10 cellular contexts compared by ENCODE assay signal in the genomic region with DNA sequence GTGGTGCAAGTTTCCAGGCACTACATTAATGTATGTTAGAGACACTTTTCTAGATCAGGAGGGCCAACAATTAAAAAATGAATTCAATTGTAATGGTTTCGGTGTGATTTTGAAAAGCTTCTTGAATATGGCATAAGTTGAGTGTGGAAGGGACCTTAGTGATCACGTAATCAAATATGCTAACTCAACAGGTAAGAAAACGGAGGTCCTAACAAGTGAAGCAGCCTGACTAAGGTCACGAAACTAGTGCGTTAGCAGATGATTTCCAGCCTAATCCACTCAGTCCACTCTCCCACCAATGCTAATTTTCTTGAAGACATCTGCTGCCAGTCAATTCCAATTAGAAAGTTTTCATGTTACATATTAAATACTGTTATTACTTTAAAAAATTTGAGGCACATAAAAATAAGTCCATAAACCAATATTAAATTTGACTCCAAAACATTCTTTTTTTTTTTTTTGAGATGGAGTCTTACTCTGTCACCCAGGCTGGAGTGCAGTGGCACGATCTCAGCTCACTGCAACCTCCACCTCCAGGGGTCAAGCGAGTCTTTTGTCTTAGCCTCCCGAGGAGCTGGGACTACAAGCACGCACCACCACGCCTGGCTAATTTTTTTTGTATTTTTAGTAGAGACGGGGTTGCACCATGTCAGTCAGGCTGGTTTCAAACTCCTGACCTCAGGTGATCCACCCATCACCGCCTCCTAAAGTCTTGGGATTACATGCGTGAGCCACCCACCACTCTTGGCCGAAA. TPM values are rescaled to one million over a fixed set of nuclear protein-coding genes. Genes with fewer than 3 reads are reported as not detected.
DNase-seq lines count a peak whose midpoint lies in the region; ATAC-seq and TF ChIP-seq lines count a peak whose summit lies in the region.
"Had no signal": no experiment of that assay in that cellular context is flagged by ENCODE, and none has a peak within 500 bp of the region (broad histone marks: within the 10 kb centered on the region; RNA-seq: fewer than 3 reads in every experiment).

No MANE protein-coding gene starts in this region.

- peaks cover 0 to 52% (median 9%) of the 10 kb centered on the region in 4 donors for H3K4me1 ChIP-seq in right lobe of liver

- peaks cover 12% of the 10 kb centered on the region for H3K36me3 Mint-ChIP-seq in stimulated activated naive CD8-positive, alpha-beta T cell treated with anti-CD3 and anti-CD28 coated beads, Interleukin-15, Interleukin-2, amounts not matched to agents 100 ng/mL and 50 ng/mL, for 24 hours (ENCODE audit: low read depth)
- peaks cover 24% of the 10 kb centered on the region for H3K36me3 Mint-ChIP-seq in activated T-helper 2 cell treated with anti-CD3 and anti-CD28 coated beads, Interferon-gamma antibody, Interleukin-2, Interleukin-4, amounts not matched to agents 10 μg/mL and 5 μg/mL and 100 μg/mL, durations not matched to agents 14 hours and 24 hours and 36 hours (ENCODE audit: low read depth)

- WGBS in right lobe of liver (ENCODE audit: insufficient coverage, low coverage, low lambda C conversion rate, missing lambda C conversion rate): 73% methylated on average over 14 of the region's 14 CpGs

- H3K36me3 ChIP-seq in right lobe of liver: no peaks in the 10 kb centered on the region

- no peak for TF ChIP-seq CTCF in right lobe of liver (IDR thresholded peaks at IDR 0.05)

- no peaks in the 10 kb centered on the region for H3K9me3 Mint-ChIP-seq in stimulated activated naive CD8-positive, alpha-beta T cell treated with anti-CD3 and anti-CD28 coated beads, Interleukin-15, Interleukin-2, amounts not matched to agents 100 ng/mL and 50 ng/mL, for 24 hours
- H3K9me3 Mint-ChIP-seq in activated T-helper 2 cell treated with anti-CD3 and anti-CD28 coated beads, Interferon-gamma antibody, Interleukin-2, Interleukin-4, amounts not matched to agents 10 μg/mL and 5 μg/mL and 100 μg/mL, durations not matched to agents 14 hours and 24 hours and 36 hours: no peaks in the 10 kb centered on the region

- peaks cover 39% of the 10 kb centered on the region for H3K4me1 Mint-ChIP-seq in stimulated activated naive CD8-positive, alpha-beta T cell treated with anti-CD3 and anti-CD28 coated beads, Interleukin-15, Interleukin-2, amounts not matched to agents 100 ng/mL and 50 ng/mL, for 24 hours (ENCODE audit: low read depth)
- peaks cover 26% of the 10 kb centered on the region for H3K4me1 Mint-ChIP-seq in activated T-helper 2 cell treated with anti-CD3 and anti-CD28 coated beads, Interferon-gamma antibody, Interleukin-2, Interleukin-4, amounts not matched to agents 10 μg/mL and 5 μg/mL and 100 μg/mL, durations not matched to agents 14 hours and 24 hours and 36 hours (ENCODE audit: low read depth)

- no peak for DNase-seq in stimulated activated naive CD8-positive, alpha-beta T cell treated with anti-CD3 and anti-CD28 coated beads, Interleukin-15, Interleukin-2, amounts not matched to agents 100 U/mL and 50 U/mL, for 24 hours
- DNase-seq in activated T-helper 2 cell treated with anti-CD3 and anti-CD28 coated beads, Interferon-gamma antibody, Interleukin-2, Interleukin-4, amounts not matched to agents 10 μg/mL and 5 μg/mL and 100 μg/mL, durations not matched to agents 14 hours and 24 hours and 36 hours (ENCODE audit: low spot score): no peak
- DNase-seq in right lobe of liver (no peak), GDM1 (lab: John Stamatoyannopoulos, UW) (no peak), H4 (ENCODE audit: low spot score) (no peak), ureter (ENCODE audit: low spot score) (no peak)
- DNase-seq: amniotic stem cell, foreskin melanocyte had no signal

- no peaks in the 10 kb centered on the region for H3K27me3 ChIP-seq in right lobe of liver

- peak overlapping the region; percentile 48 to 97 (median 84) for H3K27ac ChIP-seq in right lobe of liver

- peak overlapping the region; percentile 8 to 89 (median 74) for H3K4me3 ChIP-seq in right lobe of liver

- no peaks in the 10 kb centered on the region for H3K9me3 ChIP-seq in right lobe of liver

- no peak for TF ChIP-seq POLR2A in right lobe of liver (IDR thresholded peaks at IDR 0.05)

- no peaks in the 10 kb centered on the region for H3K27me3 Mint-ChIP-seq in stimulated activated naive CD8-positive, alpha-beta T cell treated with anti-CD3 and anti-CD28 coated beads, Interleukin-15, Interleukin-2, amounts not matched to agents 100 ng/mL and 50 ng/mL, for 24 hours
- no peaks in the 10 kb centered on the region for H3K27me3 Mint-ChIP-seq in activated T-helper 2 cell treated with anti-CD3 and anti-CD28 coated beads, Interferon-gamma antibody, Interleukin-2, Interleukin-4, amounts not matched to agents 10 μg/mL and 5 μg/mL and 100 μg/mL, durations not matched to agents 14 hours and 24 hours and 36 hours (ENCODE audit: low read depth)

- peak overlapping the region; percentile 66 for H3K4me3 Mint-ChIP-seq in stimulated activated naive CD8-positive, alpha-beta T cell treated with anti-CD3 and anti-CD28 coated beads, Interleukin-15, Interleukin-2, amounts not matched to agents 100 ng/mL and 50 ng/mL, for 24 hours
- peak overlapping the region; percentile 40 for H3K4me3 Mint-ChIP-seq in activated T-helper 2 cell treated with anti-CD3 and anti-CD28 coated beads, Interferon-gamma antibody, Interleukin-2, Interleukin-4, amounts not matched to agents 10 μg/mL and 5 μg/mL and 100 μg/mL, durations not matched to agents 14 hours and 24 hours and 36 hours (ENCODE audit: low read depth)

- ATAC-seq in stimulated activated naive CD8-positive, alpha-beta T cell treated with anti-CD3 and anti-CD28 coated beads, Interleukin-15, Interleukin-2, amounts not matched to agents 100 U/mL and 50 U/mL, for 24 hours: no peak
- ATAC-seq in right lobe of liver (no peak), HG03460 (IDR thresholded peaks at IDR 0.05; ENCODE audit: unreplicated experiment) (no peak)

- no peak overlapping the region for H3K27ac Mint-ChIP-seq in stimulated activated naive CD8-positive, alpha-beta T cell treated with anti-CD3 and anti-CD28 coated beads, Interleukin-15, Interleukin-2, amounts not matched to agents 100 ng/mL and 50 ng/mL, for 24 hours
- H3K27ac Mint-ChIP-seq in activated T-helper 2 cell treated with anti-CD3 and anti-CD28 coated beads, Interferon-gamma antibody, Interleukin-2, Interleukin-4, amounts not matched to agents 10 μg/mL and 5 μg/mL and 100 μg/mL, durations not matched to agents 14 hours and 24 hours and 36 hours: no peak overlapping the region

- intact Hi-C loops in activated T-helper 2 cell treated with anti-CD3 and anti-CD28 coated beads, Interferon-gamma antibody, Interleukin-2, Interleukin-4, amounts not matched to agents 10 μg/mL and 5 μg/mL and 100 μg/mL, durations not matched to agents 14 hours and 24 hours and 36 hours (cut with micrococcal nuclease): no loop called here
- intact Hi-C loops in right lobe of liver (cut with DNase I): no loop called here

RNA-seq across cellular contexts. Expression of a gene that starts 2.3 kb away (rescaled TPM):
- 28.1 and 28.8 TPM in 2 replicates for total RNA-seq in activated T-helper 2 cell treated with anti-CD3 and anti-CD28 coated beads, Interferon-gamma antibody, Interleukin-2, Interleukin-4, amounts not matched to agents 10 μg/mL and 5 μg/mL and 100 μg/mL, durations not matched to agents 14 hours and 24 hours and 36 hours
- total RNA-seq in right lobe of liver: 10 to 100 TPM in 1 of 6 experiments, 1 to 10 TPM in 5; 8.2 to 10.4 (median 8.8) TPM
- 9.9 and 25.6 TPM in 2 replicates for total RNA-seq in H4 (2014; rRNA removed; shearing (Covaris generic))
- total RNA-seq in ureter: 27.7 TPM
